ENCODE assay signal across 10 cellular contexts in genomic region chr1:207007352-207008033, GRCh38. TPM values are rescaled to one million over a fixed set of nuclear protein-coding genes. Genes with fewer than 3 reads are reported as not detected.
DNase-seq lines count a peak whose midpoint lies in the region; ATAC-seq and TF ChIP-seq lines count a peak whose summit lies in the region.
"Had no signal": no experiment of that assay in that cellular context is flagged by ENCODE, and none has a peak within 500 bp of the region (broad histone marks: within the 10 kb centered on the region; RNA-seq: fewer than 3 reads in every experiment).

No MANE protein-coding gene starts in this region.

- H3K27ac Mint-ChIP-seq in neural progenitor cell = no peak overlapping the region
- H3K27ac Mint-ChIP-seq in nephron progenitor cell = no peak overlapping the region

- H3K27ac ChIP-seq in PC-3 (ENCODE audit: low read length) (peak overlapping the region; percentile 92), neural progenitor cell (no peak overlapping the region)

- H3K4me1 ChIP-seq in PC-3 (ENCODE audit: insufficient read depth, low read length) (peaks cover 62% of the 10 kb centered on the region), neural progenitor cell (peaks cover 15% of the 10 kb centered on the region)

- POLR2A ChIA-PET in PC-3 (lab: Charles Lee; ENCODE audit: unreplicated experiment) = interaction anchor here (0.6 to 4.8 kb wide), 8 partner anchors 11 to 314 kb away, joined by 3 to 52 read pairs (median 6); partner anchors contain the start of genes C1orf116 and PFKFB2

- peaks cover 18% of the 10 kb centered on the region for H3K4me1 Mint-ChIP-seq in neural progenitor cell
- H3K4me1 Mint-ChIP-seq in nephron progenitor cell = peaks cover 5% of the 10 kb centered on the region

- H3K27me3 Mint-ChIP-seq in neural progenitor cell (ENCODE audit: insufficient read depth, low read depth) = peaks cover 13% of the 10 kb centered on the region
- H3K27me3 Mint-ChIP-seq in nephron progenitor cell (ENCODE audit: low read depth, poor library complexity) = peaks cover 32% of the 10 kb centered on the region

- no peak for TF ChIP-seq CTCF in AG10803 (conservative IDR thresholded peaks at IDR 0.05; ENCODE audit: low read length)
- no peak for TF ChIP-seq CTCF in PC-3 (conservative IDR thresholded peaks at IDR 0.05; ENCODE audit: low read depth, low read length)
- no peak for TF ChIP-seq CTCF in epithelial cell of proximal tubule (conservative IDR thresholded peaks at IDR 0.05; ENCODE audit: low read depth, low read length)
- no peak for TF ChIP-seq CTCF in neural progenitor cell (IDR thresholded peaks at IDR 0.05)
- no peak for TF ChIP-seq CTCF in nephron progenitor cell (IDR thresholded peaks at IDR 0.05)

- H3K9me2 ChIP-seq in PC-3 (replicated peaks; ENCODE audit: low read length) = no peaks in the 10 kb centered on the region

- peaks cover 19% of the 10 kb centered on the region for H3F3A ChIP-seq in PC-3 (ENCODE audit: low read length, unreplicated experiment)
- peaks cover 15% of the 10 kb centered on the region for H3F3A ChIP-seq in neural progenitor cell (ENCODE audit: low read depth)

- 0 out of 2 replicates have a peak overlapping the region, but pooled peaks have one; percentile 0 for H2AFZ ChIP-seq in PC-3 (ENCODE audit: low read length)
- no peak overlapping the region for H2AFZ ChIP-seq in neural progenitor cell (replicated peaks)

- ATAC-seq in PC-3 (peak; percentile 74), HG03460 (IDR thresholded peaks at IDR 0.05; ENCODE audit: unreplicated experiment) (no peak)

- peak; percentile 98 for DNase-seq in AG10803 (ENCODE audit: low read depth)
- DNase-seq in PC-3 = peak; percentile 100
- DNase-seq in epithelial cell of proximal tubule (ENCODE audit: low read depth) = peak; percentile 93
- peak; percentile 52 for DNase-seq in neural progenitor cell (ENCODE audit: low spot score)
- no peak for DNase-seq in activated naive CD4-positive, alpha-beta T cell treated with Interleukin-2 at 50 U/mL for 16 hours
- DNase-seq in activated naive CD4-positive, alpha-beta T cell (lab: John Stamatoyannopoulos, UW) = no peak
- no peak for DNase-seq in nephron progenitor cell
- DNase-seq: stimulated activated CD4-positive, alpha-beta T cell treated with anti-CD3 and anti-CD28 coated beads, Interleukin-4, amount 100 ng/mL, for 24 hours had no signal

- no peaks in the 10 kb centered on the region for H3K9me3 Mint-ChIP-seq in neural progenitor cell
- H3K9me3 Mint-ChIP-seq in nephron progenitor cell = no peaks in the 10 kb centered on the region
- H3K9me3 Mint-ChIP-seq: central memory CD8-positive, alpha-beta T cell had no signal

- CTCF ChIA-PET in PC-3 (lab: Charles Lee) = interaction anchor here (0.6 to 2.6 kb wide), 6 partner anchors 14 to 95 kb away, joined by 3 to 9 read pairs (median 8); no protein-coding TSS in a partner anchor

- no peaks in the 10 kb centered on the region for H3K36me3 ChIP-seq in PC-3 (ENCODE audit: low read depth, low read length)
- H3K36me3 ChIP-seq in neural progenitor cell = no peaks in the 10 kb centered on the region

- H3K79me2 ChIP-seq in PC-3 (ENCODE audit: low read length) (no peaks in the 10 kb centered on the region), neural progenitor cell (ENCODE audit: low read depth) (no peaks in the 10 kb centered on the region)

- H3K4me2 ChIP-seq in PC-3 (ENCODE audit: low read length) (peak overlapping the region; percentile 63), neural progenitor cell (no peak overlapping the region)

- no peaks in the 10 kb centered on the region for H3K36me3 Mint-ChIP-seq in neural progenitor cell
- H3K36me3 Mint-ChIP-seq in nephron progenitor cell (ENCODE audit: low read depth) = no peaks in the 10 kb centered on the region

- H3K9me3 ChIP-seq in PC-3 (ENCODE audit: low read length) (peaks cover 6% of the 10 kb centered on the region; the same call in 1 of the 2 replicates), neural progenitor cell (ENCODE audit: low read depth) (no peaks in the 10 kb centered on the region)

- BruUV-seq in PC-3 (replicated peaks; lab: Mats Ljungman, UMichigan) = TSS peak; percentile 56

- H3K4me3 Mint-ChIP-seq in neural progenitor cell = no peak overlapping the region
- no peak overlapping the region for H3K4me3 Mint-ChIP-seq in nephron progenitor cell
- H3K4me3 Mint-ChIP-seq: central memory CD8-positive, alpha-beta T cell had no signal

- H3K27me3 ChIP-seq in PC-3 (ENCODE audit: low read length) (no peaks in the 10 kb centered on the region), neural progenitor cell (no peaks in the 10 kb centered on the region)

- H4K20me1 ChIP-seq in PC-3 (ENCODE audit: low read length) (no peaks in the 10 kb centered on the region), neural progenitor cell (ENCODE audit: low read depth) (no peaks in the 10 kb centered on the region)

- intact Hi-C loops in PC-3 (cut with micrococcal nuclease) = loop anchor here (1.0 kb wide), 3 partner anchors 13 to 44 kb away; partner anchors contain the start of gene YOD1

- H3K9ac ChIP-seq in PC-3 (ENCODE audit: low read length) = peak overlapping the region; percentile 81
- no peak overlapping the region for H3K9ac ChIP-seq in neural progenitor cell

- H3K4me3 ChIP-seq in AG10803 (ENCODE audit: low read length) (no peak overlapping the region), PC-3 (ENCODE audit: low read length) (peak overlapping the region; percentile 2; the same call in 1 of the 2 replicates), epithelial cell of proximal tubule (ENCODE audit: low read depth, low read length) (no peak overlapping the region), neural progenitor cell (no peak overlapping the region)

RNA-seq across cellular contexts. Expression of gene C1orf116, which starts 25.1 kb away (rescaled TPM):
- 34.9 and 36.2 TPM in 2 replicates for total RNA-seq in PC-3 (2014; rRNA removed)
- total RNA-seq in epithelial cell of proximal tubule = 21.6 and 22.5 TPM in 2 replicates
- 0.04 and 0.56 TPM in 2 replicates for total RNA-seq in neural progenitor cell (ENCODE audit: low replicate concordance)

RNA-seq across cellular contexts. Expression of gene FCAMR, which starts 37.2 kb away (rescaled TPM):
- not detected in 2 replicates for total RNA-seq in PC-3 (2014; rRNA removed)
- total RNA-seq in epithelial cell of proximal tubule = 0.29 TPM in 1 of 2 replicates, not detected in the other
- total RNA-seq in neural progenitor cell (ENCODE audit: low replicate concordance) = not detected in 2 replicates

RNA-seq across cellular contexts. Expression of gene YOD1, which starts 43.5 kb away (rescaled TPM):
- total RNA-seq in PC-3 (2014; rRNA removed) = 54.0 and 63.9 TPM in 2 replicates
- total RNA-seq in epithelial cell of proximal tubule = 6.7 TPM in 2 replicates
- total RNA-seq in neural progenitor cell (ENCODE audit: low replicate concordance) = 17.7 and 27.0 TPM in 2 replicates

RNA-seq across cellular contexts. Expression of gene PFKFB2, which starts 45.6 kb away (rescaled TPM):
- total RNA-seq in PC-3 (2014; rRNA removed) (37.5 and 48.6 TPM in 2 replicates), epithelial cell of proximal tubule (3.8 and 5.1 TPM in 2 replicates), neural progenitor cell (ENCODE audit: low replicate concordance) (6.0 and 10.0 TPM in 2 replicates)

Comparison
In these comparisons a context has a peak if more than half of its experiments do, and no peak if none do; other contexts are left out.
1. DNase-seq: peak in AG10803 (single experiment), PC-3 (single experiment), epithelial cell of proximal tubule (single experiment) and neural progenitor cell (single experiment); none in activated naive CD4-positive, alpha-beta T cell treated with Interleukin-2 at 50 U/mL for 16 hours (single experiment), activated naive CD4-positive, alpha-beta T cell (0 of 4) and nephron progenitor cell (single experiment).
2. RNA of gene C1orf116, which starts 25.1 kb away (total RNA-seq): 34.9 to 36.2 TPM in PC-3 and 21.6 to 22.5 TPM in epithelial cell of proximal tubule; 0.04 to 0.56 TPM in neural progenitor cell; every median in the first group is over 10 times any median in the second.